ENCODE assay signal across 15 cellular contexts in the genomic region with DNA sequence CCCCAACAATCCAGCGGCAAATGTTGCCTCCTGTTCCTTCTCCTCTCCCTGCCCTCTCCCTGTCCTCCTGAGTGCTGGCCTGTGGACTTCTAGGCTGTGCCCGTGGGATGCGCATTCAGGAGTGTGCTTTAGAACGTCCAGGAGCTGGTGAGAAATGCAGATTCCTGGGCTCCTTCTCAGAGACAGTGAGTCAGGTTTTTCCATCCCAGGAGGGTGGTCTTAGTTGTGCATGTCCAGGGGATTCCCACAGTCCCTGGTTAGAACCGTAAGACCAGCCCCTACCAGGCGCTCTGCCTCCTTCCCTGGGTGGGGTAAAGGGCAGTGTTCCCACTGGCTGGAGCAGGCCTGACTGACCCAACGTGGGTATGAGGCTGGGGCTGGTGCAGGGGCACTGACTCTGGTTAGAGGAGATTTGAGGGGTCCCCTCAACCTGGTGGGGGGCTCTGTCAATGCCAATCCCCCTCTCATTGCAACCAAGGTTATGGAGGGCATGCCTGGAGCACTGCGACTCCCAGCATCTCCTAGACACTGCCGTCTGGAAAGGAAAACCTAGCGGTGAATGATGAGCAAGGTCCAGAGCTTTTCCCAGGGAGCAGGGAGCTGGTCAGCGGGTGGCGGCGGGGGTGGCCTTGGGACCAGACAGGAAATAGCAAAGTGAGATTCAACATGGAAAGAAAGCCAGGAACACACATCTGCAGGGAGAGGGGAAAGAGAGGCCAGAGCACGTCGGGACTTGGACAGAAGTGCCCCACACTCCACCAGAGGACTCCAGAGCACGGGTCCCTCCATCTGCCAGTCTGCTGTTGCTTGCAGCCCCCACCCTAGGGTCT. TPM values are rescaled to one million over a fixed set of nuclear protein-coding genes. Genes with fewer than 3 reads are reported as not detected.
DNase-seq lines count a peak whose midpoint lies in the region; ATAC-seq and TF ChIP-seq lines count a peak whose summit lies in the region.
"Had no signal": no experiment of that assay in that cellular context is flagged by ENCODE, and none has a peak within 500 bp of the region (broad histone marks: within the 10 kb centered on the region; RNA-seq: fewer than 3 reads in every experiment).

No MANE protein-coding gene starts in this region.

- H3K4me1 ChIP-seq in osteoblast (ENCODE audit: insufficient read depth, low read length) (peaks cover 60% of the 10 kb centered on the region), vagina (peaks cover 94% of the 10 kb centered on the region)

- H3K36me3 ChIP-seq in osteoblast (ENCODE audit: insufficient read depth, low read length) (peaks cover 65% of the 10 kb centered on the region), vagina (peaks cover 0 to 17% of the 10 kb centered on the region in 2 donors)

- peak overlapping the region; percentile 28 to 67 for H3K27ac Mint-ChIP-seq in activated naive CD4-positive, alpha-beta T cell treated with anti-CD3 and anti-CD28 coated beads, Interleukin-2, amount 50 U/mL, for 72 hours
- H3K27ac Mint-ChIP-seq in glutamatergic neuron (ENCODE audit: unreplicated experiment), result peak overlapping the region; percentile 34
- H3K27ac Mint-ChIP-seq in activated T-cell treated with anti-CD3 and anti-CD28 coated beads, Interleukin-2, amount 50 U/mL, for 72 hours, result no peak overlapping the region
- H3K27ac Mint-ChIP-seq: T-helper 17 cell had no signal

- DNase-seq in activated naive CD4-positive, alpha-beta T cell treated with anti-CD3 and anti-CD28 coated beads, Interleukin-2, amount 50 U/mL, for 72 hours (ENCODE audit: low spot score in 2 of 2), result no peak
- no peak for DNase-seq in activated naive CD4-positive, alpha-beta T cell treated with Interleukin-2 at 50 U/mL for 16 hours
- DNase-seq in glutamatergic neuron, result no peak
- DNase-seq in osteoblast (ENCODE audit: insufficient read length, low spot score, missing footprints), result peak; percentile 96
- DNase-seq in vagina (ENCODE audit: extremely low spot score in 2 of 2), result no peak
- no peak for DNase-seq in activated T-cell treated with anti-CD3 and anti-CD28 coated beads, Interleukin-2, amount 50 U/mL, for 72 hours
- no peak for DNase-seq in CD1c-positive myeloid dendritic cell (ENCODE audit: extremely low spot score)
- no peak for DNase-seq in OCI-M2 (lab: John Stamatoyannopoulos, UW; ENCODE audit: unreplicated experiment)
- DNase-seq: 8988T; activated CD4-positive, alpha-beta T cell treated with anti-CD3 and anti-CD28 coated beads, Interleukin-2, amount 50 U/mL, for 4 hours; activated gamma-delta T cell; DMS53; naive B cell; OCI-M1; T-helper 17 cell had no signal

- peak overlapping the region; percentile 44 for H3K4me2 ChIP-seq in osteoblast (ENCODE audit: insufficient read depth, low read length)

- ATAC-seq in activated naive CD4-positive, alpha-beta T cell treated with anti-CD3 and anti-CD28 coated beads, Interleukin-2, amount 50 U/mL, for 72 hours, result no peak
- no peak for ATAC-seq in activated T-cell treated with anti-CD3 and anti-CD28 coated beads, Interleukin-2, amount 50 U/mL, for 72 hours (replicated peaks in 1 of 2)
- ATAC-seq: T-helper 17 cell had no signal

- H4K20me1 ChIP-seq in osteoblast (ENCODE audit: insufficient read depth, low read length), result peaks cover 81% of the 10 kb centered on the region

- H3K27me3 ChIP-seq in osteoblast (ENCODE audit: insufficient read depth, low read length) (no peaks in the 10 kb centered on the region), vagina (no peaks in the 10 kb centered on the region)

- H3K36me3 Mint-ChIP-seq in activated naive CD4-positive, alpha-beta T cell treated with anti-CD3 and anti-CD28 coated beads, Interleukin-2, amount 50 U/mL, for 72 hours, result no peaks in the 10 kb centered on the region
- no peaks in the 10 kb centered on the region for H3K36me3 Mint-ChIP-seq in glutamatergic neuron (ENCODE audit: unreplicated experiment)
- H3K36me3 Mint-ChIP-seq in activated T-cell treated with anti-CD3 and anti-CD28 coated beads, Interleukin-2, amount 50 U/mL, for 72 hours (ENCODE audit: insufficient read depth in 2 of 2), result no peaks in the 10 kb centered on the region
- H3K36me3 Mint-ChIP-seq: naive B cell had no signal

- H3K4me3 ChIP-seq in osteoblast (ENCODE audit: insufficient read depth, low read length) (no peak overlapping the region), vagina (no peak overlapping the region)

- H3K9me3 Mint-ChIP-seq in activated naive CD4-positive, alpha-beta T cell treated with anti-CD3 and anti-CD28 coated beads, Interleukin-2, amount 50 U/mL, for 72 hours, result no peaks in the 10 kb centered on the region
- peaks cover 2% of the 10 kb centered on the region for H3K9me3 Mint-ChIP-seq in glutamatergic neuron (ENCODE audit: unreplicated experiment)
- no peaks in the 10 kb centered on the region for H3K9me3 Mint-ChIP-seq in activated T-cell treated with anti-CD3 and anti-CD28 coated beads, Interleukin-2, amount 50 U/mL, for 72 hours
- H3K9me3 Mint-ChIP-seq: naive B cell had no signal

- TF ChIP-seq POLR2A in vagina (IDR thresholded peaks at IDR 0.05), result no peak

- intact Hi-C loops in vagina (cut with DNase I), result loop anchor here (5.0 kb wide), 1 partner anchor 39 kb away; a partner anchor contains a TSS

- H3K9me3 ChIP-seq in osteoblast (ENCODE audit: low read depth, low read length), result no peaks in the 10 kb centered on the region
- H3K9me3 ChIP-seq in vagina, result no peaks in the 10 kb centered on the region

- H2AFZ ChIP-seq in osteoblast (ENCODE audit: low read length), result no peak overlapping the region

- no peak overlapping the region for H3K4me3 Mint-ChIP-seq in glutamatergic neuron (ENCODE audit: unreplicated experiment)
- no peak overlapping the region for H3K4me3 Mint-ChIP-seq in activated T-cell treated with anti-CD3 and anti-CD28 coated beads, Interleukin-2, amount 50 U/mL, for 72 hours
- H3K4me3 Mint-ChIP-seq: naive B cell, T-helper 17 cell had no signal

- H3K27ac ChIP-seq in osteoblast (ENCODE audit: low read depth, low read length) (peak overlapping the region; percentile 89), vagina (peak overlapping the region; percentile 82)

- peaks cover 9% of the 10 kb centered on the region for H3K4me1 Mint-ChIP-seq in glutamatergic neuron (ENCODE audit: low read depth, unreplicated experiment)
- H3K4me1 Mint-ChIP-seq in activated T-cell treated with anti-CD3 and anti-CD28 coated beads, Interleukin-2, amount 50 U/mL, for 72 hours (ENCODE audit: low read depth), result no peaks in the 10 kb centered on the region

- H3K27me3 Mint-ChIP-seq in glutamatergic neuron (ENCODE audit: unreplicated experiment), result peaks cover 7% of the 10 kb centered on the region
- no peaks in the 10 kb centered on the region for H3K27me3 Mint-ChIP-seq in activated T-cell treated with anti-CD3 and anti-CD28 coated beads, Interleukin-2, amount 50 U/mL, for 72 hours (ENCODE audit: low read depth)
- H3K27me3 Mint-ChIP-seq: T-helper 17 cell had no signal

- TF ChIP-seq CTCF in glutamatergic neuron (IDR thresholded peaks at IDR 0.05; ENCODE audit: partially characterized antibody, unreplicated experiment), result no peak
- no peak for TF ChIP-seq CTCF in osteoblast (IDR thresholded peaks at IDR 0.05; ENCODE audit: extremely low read depth, low read depth, low read length)
- no peak for TF ChIP-seq CTCF in vagina (IDR thresholded peaks at IDR 0.05)

- H3K79me2 ChIP-seq in osteoblast (ENCODE audit: insufficient read depth, low read length), result peaks cover 97% of the 10 kb centered on the region

RNA-seq across cellular contexts. Expression of a gene that starts 38.6 kb away (rescaled TPM):
- total RNA-seq in activated naive CD4-positive, alpha-beta T cell treated with anti-CD3 and anti-CD28 coated beads, Interleukin-2, amount 50 U/mL, for 72 hours, result 10 to 100 TPM in 1 of 2 donors, 1 to 10 TPM in 1; 9.2 to 37.3 TPM
- 3.3 TPM for total RNA-seq in glutamatergic neuron (ENCODE audit: unreplicated experiment)
- total RNA-seq in osteoblast, result 220 and 265 TPM in 2 replicates
- 179 TPM for total RNA-seq in vagina
- 10 to 100 TPM in 1 of 2 donors, 1 to 10 TPM in 1; 4.4 to 11.5 TPM for total RNA-seq in activated T-cell treated with anti-CD3 and anti-CD28 coated beads, Interleukin-2, amount 50 U/mL, for 72 hours
